In the genomic region with DNA sequence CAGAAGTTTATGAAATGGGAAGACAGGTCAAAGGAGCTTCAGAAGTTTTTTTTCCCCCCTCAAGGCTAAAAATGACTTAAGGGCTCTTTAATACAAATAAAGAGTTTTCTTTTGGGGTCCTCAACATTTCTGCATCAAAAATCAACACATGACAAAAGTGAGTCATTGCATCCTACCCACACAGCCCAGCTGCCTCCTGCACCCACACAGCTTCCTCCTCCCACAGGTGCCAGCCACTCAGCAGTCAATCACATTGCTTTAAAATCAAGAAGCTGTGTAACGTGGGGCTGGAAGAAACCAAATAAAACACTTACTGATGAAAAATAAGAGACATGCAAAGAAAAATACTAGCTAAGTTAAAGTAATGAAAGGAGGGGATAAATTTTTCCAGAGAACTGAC, we compare ENCODE assay signal across 8 cellular contexts.
DNase-seq lines count a peak whose midpoint lies in the region; ATAC-seq and TF ChIP-seq lines count a peak whose summit lies in the region.

No MANE protein-coding gene starts in this region.

- CTCF ChIA-PET in activated CD4-positive, alpha-beta T cell treated with anti-CD3 and anti-CD28 coated beads for 36 hours (lab: Charles Lee) = interaction anchor here (0.6 to 1.1 kb wide), 6 partner anchors 8 to 1717 kb away, joined by 3 to 4 read pairs (median 3); no protein-coding TSS in a partner anchor

- no peaks in the 10 kb centered on the region for H3K27me3 Mint-ChIP-seq in activated CD4-positive, alpha-beta T cell treated with anti-CD3 and anti-CD28 coated beads for 36 hours

- POLR2A ChIA-PET in activated CD4-positive, alpha-beta T cell treated with anti-CD3 and anti-CD28 coated beads for 36 hours (lab: Charles Lee) = no interaction called here

- no peaks in the 10 kb centered on the region for H3K36me3 ChIP-seq in DND-41 (ENCODE audit: insufficient read depth, low read length)

- ATAC-seq in DND-41 (ENCODE audit: insufficient read depth, low read depth) = peak; percentile 72
- ATAC-seq in HG03139 (IDR thresholded peaks at IDR 0.05; ENCODE audit: unreplicated experiment) = peak; percentile 46
- peak; percentile 60 for ATAC-seq in activated CD4-positive, alpha-beta T cell treated with anti-CD3 and anti-CD28 coated beads for 36 hours
- ATAC-seq in left colon = peak; percentile 72

- H3K9me3 Mint-ChIP-seq in activated CD4-positive, alpha-beta T cell treated with anti-CD3 and anti-CD28 coated beads for 36 hours (ENCODE audit: low read depth) = no peaks in the 10 kb centered on the region

- TF ChIP-seq CTCF in DND-41 (IDR thresholded peaks at IDR 0.05; ENCODE audit: borderline replicate concordance, extremely low read depth, low read length, poor library complexity, severe bottlenecking) (no peak), GM10266 (IDR thresholded peaks at IDR 0.05; ENCODE audit: control insufficient read depth, insufficient read depth, low read depth, missing control alignments) (no peak)

- no peaks in the 10 kb centered on the region for H3K79me2 ChIP-seq in DND-41 (ENCODE audit: insufficient read depth, low read length)

- H2AFZ ChIP-seq in DND-41 (ENCODE audit: low read depth, low read length) = no peak overlapping the region

- no peak overlapping the region for H3K4me3 Mint-ChIP-seq in activated CD4-positive, alpha-beta T cell treated with anti-CD3 and anti-CD28 coated beads for 36 hours

- H4K20me1 ChIP-seq in DND-41 (ENCODE audit: insufficient read depth, low read length) = no peaks in the 10 kb centered on the region

- no peak overlapping the region for H3K27ac Mint-ChIP-seq in activated CD4-positive, alpha-beta T cell treated with anti-CD3 and anti-CD28 coated beads for 36 hours

- no peak overlapping the region for H3K4me2 ChIP-seq in DND-41 (ENCODE audit: insufficient read depth, low read length)

- H3K4me1 Mint-ChIP-seq in activated CD4-positive, alpha-beta T cell treated with anti-CD3 and anti-CD28 coated beads for 36 hours = peaks cover 34% of the 10 kb centered on the region

- peaks cover 2% of the 10 kb centered on the region for H3K27me3 ChIP-seq in DND-41 (ENCODE audit: insufficient read depth, low read length, poor library complexity)

- no peak overlapping the region for H3K9ac ChIP-seq in DND-41 (ENCODE audit: low read depth, low read length)

- H3K36me3 Mint-ChIP-seq in activated CD4-positive, alpha-beta T cell treated with anti-CD3 and anti-CD28 coated beads for 36 hours (ENCODE audit: low read depth) = peaks cover 5% of the 10 kb centered on the region

- H3K27ac ChIP-seq in DND-41 (ENCODE audit: low read length) = no peak overlapping the region

- H3K9me3 ChIP-seq in DND-41 (ENCODE audit: insufficient read depth, low read length, severe bottlenecking) = no peaks in the 10 kb centered on the region

- no peak overlapping the region for H3K4me3 ChIP-seq in DND-41 (ENCODE audit: low read depth in 1 of 2, low read length in 2 of 2)

- H3K4me1 ChIP-seq in DND-41 (ENCODE audit: insufficient read depth, low read length) = no peaks in the 10 kb centered on the region

- intact Hi-C loops in activated CD4-positive, alpha-beta T cell treated with anti-CD3 and anti-CD28 coated beads for 36 hours (cut with DNase I, micrococcal nuclease) = no loop called here
- intact Hi-C loops in left colon (cut with DNase I, micrococcal nuclease) = no loop called here

- peak; percentile 13 for DNase-seq in DND-41
- DNase-seq in activated CD4-positive, alpha-beta T cell treated with anti-CD3 and anti-CD28 coated beads for 36 hours = peak; percentile 54
- DNase-seq in left colon = peak in 1 of 2 donors; percentile 23
- no peak for DNase-seq in retina
- no peak for DNase-seq in NCI-H146 treated with DMSO at 0.1 percent for 48 hours (lab: John Stamatoyannopoulos, UW; ENCODE audit: unreplicated experiment)
- DNase-seq in NCI-H2227 treated with DMSO at 0.1 percent for 48 hours (lab: John Stamatoyannopoulos, UW) = no peak
- DNase-seq in GM10266 (ENCODE audit: extremely low spot score) = no peak

Comparison
In these comparisons a context has a peak if more than half of its experiments do, and no peak if none do; other contexts are left out.
1. DNase-seq: peak in DND-41 (single experiment) and activated CD4-positive, alpha-beta T cell treated with anti-CD3 and anti-CD28 coated beads for 36 hours (single experiment); none in retina (single experiment), NCI-H146 treated with DMSO at 0.1 percent for 48 hours (single experiment), NCI-H2227 treated with DMSO at 0.1 percent for 48 hours (single experiment) and GM10266 (single experiment).
2. Peak in every context shown above with its lines, with median percentiles within 50 percentile points of each other: ATAC-seq.